Comparison of ENCODE assay signal across 1 cellular context in the genomic region with DNA sequence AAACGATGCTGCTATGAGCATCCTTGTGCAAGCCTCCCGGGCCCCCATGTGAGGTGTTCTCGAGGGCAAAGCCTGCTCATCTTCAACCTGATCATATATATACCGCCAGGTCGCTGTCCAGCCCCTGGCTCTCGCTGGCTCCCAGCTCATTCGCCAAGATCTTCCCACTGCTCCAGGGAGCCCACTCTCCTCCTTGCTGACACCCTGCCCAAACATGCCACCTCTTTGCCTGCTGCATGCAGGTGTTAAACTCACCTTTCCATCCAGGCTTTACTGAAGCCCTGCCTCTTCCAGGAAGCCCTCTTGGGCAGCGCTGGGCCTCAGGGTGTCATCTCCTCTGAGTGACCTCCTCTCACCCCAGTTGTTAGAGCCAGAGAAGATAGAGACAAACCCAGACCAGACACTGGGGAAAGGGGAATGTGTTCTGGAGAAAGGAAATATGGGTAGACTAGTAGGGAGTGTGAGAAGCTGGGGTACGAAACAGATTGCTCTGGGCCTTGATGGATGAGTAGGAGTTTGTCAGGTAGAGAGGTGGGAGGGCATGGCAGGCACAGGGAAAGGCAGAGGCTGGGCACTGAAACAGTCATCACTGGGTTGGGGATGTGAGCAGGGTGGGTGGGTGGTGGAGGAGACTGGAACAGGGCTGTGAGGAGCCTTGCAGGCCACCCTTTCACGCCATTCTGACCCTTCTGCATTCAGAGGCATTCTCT.
TF ChIP-seq lines count a peak whose summit lies in the region.

No MANE protein-coding gene starts in this region.

TF ChIP-seq in WTC11, 78 proteins besides CTCF, POLR2A, EP300 and RAD21 (continued from another document):
- TF ChIP-seq, protein P1, sequence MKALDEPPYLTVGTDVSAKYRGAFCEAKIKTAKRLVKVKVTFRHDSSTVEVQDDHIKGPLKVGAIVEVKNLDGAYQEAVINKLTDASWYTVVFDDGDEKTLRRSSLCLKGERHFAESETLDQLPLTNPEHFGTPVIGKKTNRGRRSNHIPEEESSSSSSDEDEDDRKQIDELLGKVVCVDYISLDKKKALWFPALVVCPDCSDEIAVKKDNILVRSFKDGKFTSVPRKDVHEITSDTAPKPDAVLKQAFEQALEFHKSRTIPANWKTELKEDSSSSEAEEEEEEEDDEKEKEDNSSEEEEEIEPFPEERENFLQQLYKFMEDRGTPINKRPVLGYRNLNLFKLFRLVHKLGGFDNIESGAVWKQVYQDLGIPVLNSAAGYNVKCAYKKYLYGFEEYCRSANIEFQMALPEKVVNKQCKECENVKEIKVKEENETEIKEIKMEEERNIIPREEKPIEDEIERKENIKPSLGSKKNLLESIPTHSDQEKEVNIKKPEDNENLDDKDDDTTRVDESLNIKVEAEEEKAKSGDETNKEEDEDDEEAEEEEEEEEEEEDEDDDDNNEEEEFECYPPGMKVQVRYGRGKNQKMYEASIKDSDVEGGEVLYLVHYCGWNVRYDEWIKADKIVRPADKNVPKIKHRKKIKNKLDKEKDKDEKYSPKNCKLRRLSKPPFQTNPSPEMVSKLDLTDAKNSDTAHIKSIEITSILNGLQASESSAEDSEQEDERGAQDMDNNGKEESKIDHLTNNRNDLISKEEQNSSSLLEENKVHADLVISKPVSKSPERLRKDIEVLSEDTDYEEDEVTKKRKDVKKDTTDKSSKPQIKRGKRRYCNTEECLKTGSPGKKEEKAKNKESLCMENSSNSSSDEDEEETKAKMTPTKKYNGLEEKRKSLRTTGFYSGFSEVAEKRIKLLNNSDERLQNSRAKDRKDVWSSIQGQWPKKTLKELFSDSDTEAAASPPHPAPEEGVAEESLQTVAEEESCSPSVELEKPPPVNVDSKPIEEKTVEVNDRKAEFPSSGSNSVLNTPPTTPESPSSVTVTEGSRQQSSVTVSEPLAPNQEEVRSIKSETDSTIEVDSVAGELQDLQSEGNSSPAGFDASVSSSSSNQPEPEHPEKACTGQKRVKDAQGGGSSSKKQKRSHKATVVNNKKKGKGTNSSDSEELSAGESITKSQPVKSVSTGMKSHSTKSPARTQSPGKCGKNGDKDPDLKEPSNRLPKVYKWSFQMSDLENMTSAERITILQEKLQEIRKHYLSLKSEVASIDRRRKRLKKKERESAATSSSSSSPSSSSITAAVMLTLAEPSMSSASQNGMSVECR (CRISPR knock-in tag; IDR thresholded peaks at IDR 0.05; ENCODE audit: borderline replicate concordance), result no peak
- TF ChIP-seq, protein P2, sequence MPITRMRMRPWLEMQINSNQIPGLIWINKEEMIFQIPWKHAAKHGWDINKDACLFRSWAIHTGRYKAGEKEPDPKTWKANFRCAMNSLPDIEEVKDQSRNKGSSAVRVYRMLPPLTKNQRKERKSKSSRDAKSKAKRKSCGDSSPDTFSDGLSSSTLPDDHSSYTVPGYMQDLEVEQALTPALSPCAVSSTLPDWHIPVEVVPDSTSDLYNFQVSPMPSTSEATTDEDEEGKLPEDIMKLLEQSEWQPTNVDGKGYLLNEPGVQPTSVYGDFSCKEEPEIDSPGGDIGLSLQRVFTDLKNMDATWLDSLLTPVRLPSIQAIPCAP (CRISPR knock-in tag; IDR thresholded peaks at IDR 0.05), result no peak
- TF ChIP-seq CREM (CRISPR knock-in tag; IDR thresholded peaks at IDR 0.05), result no peak
- no peak for TF ChIP-seq AR (CRISPR knock-in tag; IDR thresholded peaks at IDR 0.05)
- no peak for TF ChIP-seq CBFB (CRISPR knock-in tag; IDR thresholded peaks at IDR 0.05; ENCODE audit: low read depth)
- no peak for TF ChIP-seq GTF2I (CRISPR knock-in tag; conservative IDR thresholded peaks at IDR 0.05)
- TF ChIP-seq TEAD1 (CRISPR knock-in tag; IDR thresholded peaks at IDR 0.05), result no peak
- no peak for TF ChIP-seq ERG (CRISPR knock-in tag; IDR thresholded peaks at IDR 0.05)
- TF ChIP-seq ZNF512 (CRISPR knock-in tag; IDR thresholded peaks at IDR 0.05; ENCODE audit: borderline replicate concordance), result no peak
- TF ChIP-seq ZNF138 (CRISPR knock-in tag; conservative IDR thresholded peaks at IDR 0.05), result no peak
- no peak for TF ChIP-seq ATF1 (CRISPR knock-in tag; IDR thresholded peaks at IDR 0.05)
- TF ChIP-seq ESRRA (CRISPR knock-in tag; IDR thresholded peaks at IDR 0.05; ENCODE audit: borderline replicate concordance), result no peak
